In the genomic region with DNA sequence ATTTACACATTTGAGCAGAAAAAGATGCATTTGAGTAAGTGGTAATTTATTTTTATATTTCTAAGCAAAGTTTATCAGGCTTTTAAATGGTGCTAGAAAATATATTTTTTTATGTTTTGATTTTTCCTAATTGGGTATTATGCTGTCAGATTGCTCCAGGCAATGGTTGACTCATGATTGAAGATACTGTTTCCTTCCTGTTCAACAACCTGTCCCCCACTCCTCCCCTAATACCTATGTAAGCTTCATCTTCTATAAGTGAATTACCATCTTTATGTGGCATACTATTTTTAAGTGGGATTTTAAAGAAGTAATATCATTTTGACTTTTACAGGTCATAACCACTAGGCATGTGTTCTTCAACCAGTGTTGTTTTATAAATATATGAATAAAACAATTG, we compare ENCODE assay signal across 21 cellular contexts. TPM values are rescaled to one million over a fixed set of nuclear protein-coding genes. Genes with fewer than 3 reads are reported as not detected.
"Had no signal": no experiment of that assay in that cellular context is flagged by ENCODE, and none has a peak within 500 bp of the region (broad histone marks: within the 10 kb centered on the region; RNA-seq: fewer than 3 reads in every experiment).

No MANE protein-coding gene starts in this region.

- DNase-seq: activated CD4-positive, alpha-beta T cell treated with anti-CD3 and anti-CD28 coated beads for 48 hours; activated CD4-positive, alpha-beta T cell treated with anti-CD3 and anti-CD28 coated beads, Interleukin-2, amount 50 U/mL, for 4 hours; activated CD4-positive, CD25-positive, alpha-beta regulatory T cell treated with anti-CD3 and anti-CD28 coated beads, Interleukin-2, amount 50 U/mL, for 72 hours; activated CD8-positive, alpha-beta memory T cell treated with anti-CD3 and anti-CD28 coated beads, Interleukin-2, amount 50 U/mL, for 48 hours; activated CD8-positive, alpha-beta T cell treated with anti-CD3 and anti-CD28 coated beads, Interleukin-2, amount 10 ng/mL, durations not matched to agents 7 days and 5 days; activated naive CD4-positive, alpha-beta T cell treated with anti-CD3 and anti-CD28 coated beads, Interleukin-2, amount 50 U/mL, for 16 hours; activated T-cell treated with anti-CD3 and anti-CD28 coated beads, Interleukin-2, amount 50 U/mL, for 1 hour; aorta; Karpas-422; NCI-H1092; NCI-H1930; NCI-H2171; NCI-H2227 treated with DMSO at 0.1 percent for 48 hours; NCI-H446 treated with DMSO at 0.1 percent for 48 hours; NCI-H524 treated with DMSO at 0.1 percent for 48 hours; NK-92 treated with Interleukin-12 subunit alpha and Interleukin-12 subunit beta, amount 100 ng/mL, for 24 hours; SIG-M5; T-helper 17 cell; T-helper 9 cell had no signal

- FAIRE-seq: RCC 7860 had no signal

- ATAC-seq: activated CD8-positive, alpha-beta T cell treated with anti-CD3 and anti-CD28 coated beads, Interleukin-2, amount 10 ng/mL, durations not matched to agents 7 days and 5 days; T-helper 17 cell; WTC11 had no signal

RNA-seq across cellular contexts. Expression of a gene that starts 29.8 kb away (rescaled TPM):
- total RNA-seq: activated CD8-positive, alpha-beta T cell treated with anti-CD3 and anti-CD28 coated beads, Interleukin-2, amount 10 ng/mL, durations not matched to agents 7 days and 5 days; aorta; T-helper 17 cell had no signal
